ENCODE assay signal across 1 cellular context in genomic region chr11:299081-299891, GRCh38.
A peak's percentile ranks its signal among the peaks of the same experiment; 100 is the strongest.
TF ChIP-seq lines count a peak whose summit lies in the region.

Gene IFITM5 (minus strand): TSS chr11:299526. CDS start chr11:299490, 36 bp downstream.

TF ChIP-seq in K562, 482 proteins besides CTCF, POLR2A, EP300 and RAD21 (continued from another document):
- TF ChIP-seq REST (CRISPR knock-in tag; IDR thresholded peaks at IDR 0.05; ENCODE audit: low read depth) = no peak
- no peak for TF ChIP-seq MCM3 (IDR thresholded peaks at IDR 0.05)
- TF ChIP-seq POLR2G (IDR thresholded peaks at IDR 0.05; ENCODE audit: low read depth, low read length) = peak; percentile 25; the same call in 1 of the 2 replicates
- no peak for TF ChIP-seq GATA2 (CRISPR knock-in tag; IDR thresholded peaks at IDR 0.05)
- no peak for TF ChIP-seq NFATC3 (IDR thresholded peaks at IDR 0.05)
- TF ChIP-seq ZBTB33 (CRISPR knock-in tag; IDR thresholded peaks at IDR 0.05) = peak; percentile 47; the same call in 1 of the 2 replicates
- no peak for TF ChIP-seq FOXK2 (conservative IDR thresholded peaks at IDR 0.05 in 1 of 2, IDR thresholded peaks at IDR 0.05 in 1 of 2; ENCODE audit: low read depth in 2 of 2)
- no peak for TF ChIP-seq BRD4 (IDR thresholded peaks at IDR 0.05)
